8 cellular contexts compared by ENCODE assay signal in the genomic region with DNA sequence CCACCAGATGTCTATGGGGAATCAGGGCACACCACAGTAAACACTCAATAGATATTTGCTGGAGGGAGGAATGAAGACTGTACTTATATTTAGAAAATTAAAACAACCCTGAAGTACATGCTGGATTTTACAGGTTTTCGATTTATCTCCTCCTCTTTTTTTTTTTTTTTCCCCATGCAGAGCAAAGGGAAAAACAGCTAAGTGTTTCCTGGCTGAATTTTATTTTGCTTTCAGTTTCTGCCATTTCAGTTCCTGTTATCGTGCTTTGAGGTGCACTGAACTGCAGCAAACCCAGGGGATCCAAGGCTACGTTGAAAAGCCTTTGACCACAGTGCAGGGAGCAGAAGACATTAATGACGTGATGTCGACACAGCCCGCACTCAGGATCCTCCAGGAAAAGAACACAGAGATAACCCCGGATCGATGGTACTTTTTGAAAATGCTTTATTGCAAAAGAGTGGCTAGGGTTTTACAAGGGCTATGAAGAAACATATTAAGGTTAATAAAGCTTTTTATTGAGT. TPM values are rescaled to one million over a fixed set of nuclear protein-coding genes. Genes with fewer than 3 reads are reported as not detected.
DNase-seq lines count a peak whose midpoint lies in the region; ATAC-seq and TF ChIP-seq lines count a peak whose summit lies in the region.

No MANE protein-coding gene starts in this region.

- peak; percentile 87 for ATAC-seq in HG03139 (IDR thresholded peaks at IDR 0.05; ENCODE audit: unreplicated experiment)

- H3K27me3 ChIP-seq in BLaER1 (no peaks in the 10 kb centered on the region), SJSA1 (replicated peaks) (no peaks in the 10 kb centered on the region), mucosa of rectum (ENCODE audit: control insufficient read depth in 2 of 2, insufficient read depth in 2 of 2, low read length in 2 of 2) (no peaks in the 10 kb centered on the region)

- H3K4me3 ChIP-seq in BLaER1 (peak overlapping the region; percentile 57), SJSA1 (peak overlapping the region; percentile 20), choroid plexus epithelial cell (ENCODE audit: low read depth, low read length) (peak overlapping the region; percentile 48), mucosa of rectum (ENCODE audit: low read length in 2 of 2) (peak overlapping the region; percentile 59 to 69)

- no peak for TF ChIP-seq CTCF in choroid plexus epithelial cell (conservative IDR thresholded peaks at IDR 0.05; ENCODE audit: low read depth, low read length)
- no peak for TF ChIP-seq CTCF in type B pancreatic cell (conservative IDR thresholded peaks at IDR 0.05)

- H3K27ac ChIP-seq in BLaER1: peak overlapping the region; percentile 91
- peak overlapping the region; percentile 51 for H3K27ac ChIP-seq in SJSA1
- peak overlapping the region; percentile 77 to 88 for H3K27ac ChIP-seq in mucosa of rectum (ENCODE audit: low read depth in 2 of 2, low read length in 2 of 2)

- DNase-seq in SJSA1 (ENCODE audit: low read depth in 1 of 2, low spot score in 2 of 2) (peak in 1 of 2 experiments; percentile 40), choroid plexus epithelial cell (ENCODE audit: low read depth) (peak; percentile 63), type B pancreatic cell (ENCODE audit: extremely low spot score, unreplicated experiment) (no peak), NCI-H146 treated with DMSO at 0.1 percent for 48 hours (lab: John Stamatoyannopoulos, UW; ENCODE audit: unreplicated experiment) (no peak)

- H3K4me1 ChIP-seq in BLaER1: peaks cover 29% of the 10 kb centered on the region
- peaks cover 12% of the 10 kb centered on the region; the same call in 1 of the 2 replicates for H3K4me1 ChIP-seq in SJSA1 (replicated peaks)
- peaks cover 9 to 11% of the 10 kb centered on the region in 2 donors for H3K4me1 ChIP-seq in mucosa of rectum (ENCODE audit: control insufficient read depth in 2 of 2, insufficient read depth in 2 of 2, low read length in 2 of 2)

- peaks cover 23% of the 10 kb centered on the region for H3K4me1 Mint-ChIP-seq in type B pancreatic cell (ENCODE audit: unreplicated experiment)

- H3K36me3 ChIP-seq in BLaER1: no peaks in the 10 kb centered on the region
- H3K36me3 ChIP-seq in SJSA1: no peaks in the 10 kb centered on the region
- no peaks in the 10 kb centered on the region for H3K36me3 ChIP-seq in mucosa of rectum (ENCODE audit: control insufficient read depth in 2 of 2, insufficient read depth in 2 of 2, low read length in 2 of 2)

- no peaks in the 10 kb centered on the region for H3K36me3 Mint-ChIP-seq in type B pancreatic cell

- H3K9me3 ChIP-seq in BLaER1: no peaks in the 10 kb centered on the region
- H3K9me3 ChIP-seq in SJSA1 (replicated peaks): no peaks in the 10 kb centered on the region
- no peaks in the 10 kb centered on the region for H3K9me3 ChIP-seq in mucosa of rectum (ENCODE audit: control insufficient read depth in 2 of 2, low read length in 2 of 2)

- no peaks in the 10 kb centered on the region for H4K20me1 ChIP-seq in BLaER1

- H3K9ac ChIP-seq in BLaER1 (peak overlapping the region; percentile 78), mucosa of rectum (ENCODE audit: low read depth in 1 of 2, low read length in 2 of 2) (peak overlapping the region; percentile 48 to 68)

- peak overlapping the region; percentile 72 for H3K4me3 Mint-ChIP-seq in type B pancreatic cell

- H3K9me3 Mint-ChIP-seq in type B pancreatic cell: no peaks in the 10 kb centered on the region

- TF ChIP-seq POLR2A in GM19099 (IDR thresholded peaks at IDR 0.05; ENCODE audit: extremely low read depth, insufficient read length, low read depth): peak; percentile 40

- peak overlapping the region; percentile 88 for H3K4me2 ChIP-seq in BLaER1

- peak overlapping the region; percentile 78 for H3K27ac Mint-ChIP-seq in type B pancreatic cell

- no peaks in the 10 kb centered on the region for H3K27me3 Mint-ChIP-seq in type B pancreatic cell

RNA-seq across cellular contexts. Expression of gene CNN3, which starts 35.9 kb away (rescaled TPM):
- 543 and 602 TPM in 2 replicates for total RNA-seq in SJSA1 (2014; rRNA removed; shearing (Covaris generic))
- 152 and 258 TPM in 2 replicates for total RNA-seq in type B pancreatic cell (ENCODE audit: low replicate concordance)
